23 cellular contexts compared by ENCODE assay signal in the genomic region with DNA sequence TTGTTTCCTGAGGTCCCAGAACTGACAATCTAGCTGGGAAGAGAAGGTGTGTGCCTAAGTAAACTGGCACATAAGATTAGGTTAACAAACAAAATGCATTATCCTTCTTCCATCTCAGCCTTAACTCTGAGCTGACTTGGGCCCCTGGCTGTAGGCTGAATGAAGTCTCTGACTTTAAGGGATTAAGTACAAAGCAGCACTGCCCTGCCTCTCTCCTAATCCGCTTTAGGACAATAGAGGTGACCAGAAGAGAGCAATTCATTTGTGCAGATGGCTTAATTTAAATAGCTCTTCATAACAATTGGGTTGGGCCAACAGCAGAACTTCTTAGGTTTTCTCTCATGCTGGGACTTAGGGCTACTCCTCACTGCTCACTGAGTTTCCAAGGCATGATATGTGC.
A peak's percentile ranks its signal among the peaks of the same experiment; 100 is the strongest.
DNase-seq lines count a peak whose midpoint lies in the region; ATAC-seq and TF ChIP-seq lines count a peak whose summit lies in the region.
"Had no signal": no experiment of that assay in that cellular context is flagged by ENCODE, and none has a peak within 500 bp of the region (broad histone marks: within the 10 kb centered on the region; RNA-seq: fewer than 3 reads in every experiment).

No MANE protein-coding gene starts in this region.

- H3K9me3 ChIP-seq in HUES48 (ENCODE audit: control insufficient read depth, insufficient read depth, low read length) (0 out of 2 replicates have a peak, but pooled peaks cover 4% of the 10 kb centered on the region), iPS-15b (ENCODE audit: control insufficient read depth, insufficient read depth, low read length) (no peaks in the 10 kb centered on the region)
- H3K9me3 ChIP-seq: MG63 had no signal

- H3K4me1 Mint-ChIP-seq in WTC11 (peaks cover 41% of the 10 kb centered on the region), MCF 10A (ENCODE audit: insufficient read depth, unreplicated experiment) (no peaks in the 10 kb centered on the region)
- H3K4me1 Mint-ChIP-seq: CD8-positive, alpha-beta memory T cell had no signal

- peak overlapping the region; percentile 87 for H3K27ac ChIP-seq in HUES48 (ENCODE audit: low read depth, low read length)
- H3K27ac ChIP-seq: SK-N-MC had no signal

- peak overlapping the region; percentile 20; the same call in 1 of the 2 replicates for H3K27ac Mint-ChIP-seq in WTC11
- no peak overlapping the region for H3K27ac Mint-ChIP-seq in MCF 10A (ENCODE audit: low read depth, unreplicated experiment)
- H3K27ac Mint-ChIP-seq: CD8-positive, alpha-beta memory T cell; HFFc6 had no signal

- DNase-seq in WTC11 (ENCODE audit: low spot score), result no peak
- peak; percentile 6 for DNase-seq in retina
- no peak for DNase-seq in NCI-H2107 treated with DMSO at 0.1 percent for 48 hours (lab: John Stamatoyannopoulos, UW; ENCODE audit: unreplicated experiment)
- DNase-seq in MCF 10A (ENCODE audit: unreplicated experiment), result no peak
- no peak for DNase-seq in midbrain (lab: John Stamatoyannopoulos, UW)
- DNase-seq: ACHN; C1 segment of cervical spinal cord; CD8-positive, alpha-beta memory T cell; DMS79; GOT3; HFFc6; IMR-90; MG63; NCI-H1092; NCI-H146; NCI-H2029 treated with DMSO at 0.1 percent for 48 hours; NCI-H2171 treated with DMSO at 0.1 percent for 48 hours; NCI-H446; SHP77 had no signal

- peaks cover 29% of the 10 kb centered on the region for H3K36me3 Mint-ChIP-seq in WTC11
- no peaks in the 10 kb centered on the region for H3K36me3 Mint-ChIP-seq in MCF 10A (ENCODE audit: insufficient read depth, unreplicated experiment)
- H3K36me3 Mint-ChIP-seq: CD8-positive, alpha-beta memory T cell had no signal

- H3K4me3 ChIP-seq in HUES48 (ENCODE audit: low read depth, low read length) (peak overlapping the region; percentile 36), iPS-15b (ENCODE audit: low read depth, low read length) (peak overlapping the region; percentile 4)
- H3K4me3 ChIP-seq: MG63, SK-N-MC had no signal

- H3K27me3 Mint-ChIP-seq in WTC11 (ENCODE audit: low read depth) (peaks cover 3% of the 10 kb centered on the region), MCF 10A (ENCODE audit: insufficient read depth, unreplicated experiment) (peaks cover 30% of the 10 kb centered on the region)

- no peaks in the 10 kb centered on the region for H3K36me3 ChIP-seq in HUES48 (ENCODE audit: control insufficient read depth, insufficient read depth, low read length)
- H3K36me3 ChIP-seq in iPS-15b (ENCODE audit: control insufficient read depth, insufficient read depth, low read length), result no peaks in the 10 kb centered on the region
- H3K36me3 ChIP-seq: MG63 had no signal

- CTCF ChIA-PET in WTC11 (lab: Charles Lee), result interaction anchor here (0.9 to 1.2 kb wide), 3 partner anchors 30 to 476 kb away, joined by 3 read pairs; no protein-coding TSS in a partner anchor
- CTCF ChIA-PET in MCF 10A (lab: Yijun Ruan, JAX), result interaction anchor here (0.7 kb wide), 1 partner anchor 12 kb away, joined by 3 read pairs; no protein-coding TSS in a partner anchor

- H3K9ac ChIP-seq in HUES48 (ENCODE audit: low read depth, low read length) (no peak overlapping the region; the same call in 1 of the 2 replicates), iPS-15b (ENCODE audit: low read depth, low read length) (no peak overlapping the region)

- POLR2A ChIA-PET in WTC11 (lab: Charles Lee), result no interaction called here
- POLR2A ChIA-PET in MCF 10A (lab: Yijun Ruan, JAX), result interaction anchor here (0.7 kb wide), 1 partner anchor 88 kb away, joined by 3 read pairs; no protein-coding TSS in a partner anchor

- intact Hi-C loops in MCF 10A (cut with micrococcal nuclease), result no loop called here

- H3K4me1 ChIP-seq in HUES48 (ENCODE audit: control insufficient read depth, insufficient read depth, low read length) (peaks cover 24% of the 10 kb centered on the region), iPS-15b (ENCODE audit: control insufficient read depth, insufficient read depth, low read length) (peaks cover 13% of the 10 kb centered on the region)

- H3K27me3 ChIP-seq in HUES48 (ENCODE audit: control insufficient read depth, insufficient read depth, low read length) (no peaks in the 10 kb centered on the region), iPS-15b (ENCODE audit: control insufficient read depth, insufficient read depth, low read length) (no peaks in the 10 kb centered on the region)
- H3K27me3 ChIP-seq: MG63 had no signal

- no TSS peak for BruUV-seq in MCF 10A (replicated peaks; lab: Mats Ljungman, UMichigan)

- H3K4me3 Mint-ChIP-seq in WTC11 (peak overlapping the region; percentile 5; the same call in 1 of the 2 replicates), MCF 10A (ENCODE audit: unreplicated experiment) (no peak overlapping the region)
- H3K4me3 Mint-ChIP-seq: CD8-positive, alpha-beta memory T cell; HFFc6 had no signal

- TF ChIP-seq CTCF in WTC11 (IDR thresholded peaks at IDR 0.05) (no peak), MCF 10A (IDR thresholded peaks at IDR 0.05; ENCODE audit: unreplicated experiment) (no peak)

- H3K9me3 Mint-ChIP-seq in WTC11 (peaks cover 38% of the 10 kb centered on the region), MCF 10A (ENCODE audit: unreplicated experiment) (no peaks in the 10 kb centered on the region)

- ATAC-seq in WTC11, result peak; percentile 100
- ATAC-seq in GM18517 (IDR thresholded peaks at IDR 0.05; ENCODE audit: unreplicated experiment), result no peak

TF ChIP-seq in WTC11, 78 proteins besides CTCF, POLR2A, EP300 and RAD21:
- TF ChIP-seq MLX (CRISPR knock-in tag; IDR thresholded peaks at IDR 0.05) (no peak), JAZF1 (CRISPR knock-in tag; IDR thresholded peaks at IDR 0.05) (no peak), PRRX2 (CRISPR knock-in tag; IDR thresholded peaks at IDR 0.05) (no peak), ETV6 (CRISPR knock-in tag; IDR thresholded peaks at IDR 0.05) (peak; percentile 56; the same call in 1 of the 2 replicates), HMGA2 (CRISPR knock-in tag; IDR thresholded peaks at IDR 0.05) (no peak), E2F5 (CRISPR knock-in tag; IDR thresholded peaks at IDR 0.05) (no peak)
- TF ChIP-seq, protein P1, sequence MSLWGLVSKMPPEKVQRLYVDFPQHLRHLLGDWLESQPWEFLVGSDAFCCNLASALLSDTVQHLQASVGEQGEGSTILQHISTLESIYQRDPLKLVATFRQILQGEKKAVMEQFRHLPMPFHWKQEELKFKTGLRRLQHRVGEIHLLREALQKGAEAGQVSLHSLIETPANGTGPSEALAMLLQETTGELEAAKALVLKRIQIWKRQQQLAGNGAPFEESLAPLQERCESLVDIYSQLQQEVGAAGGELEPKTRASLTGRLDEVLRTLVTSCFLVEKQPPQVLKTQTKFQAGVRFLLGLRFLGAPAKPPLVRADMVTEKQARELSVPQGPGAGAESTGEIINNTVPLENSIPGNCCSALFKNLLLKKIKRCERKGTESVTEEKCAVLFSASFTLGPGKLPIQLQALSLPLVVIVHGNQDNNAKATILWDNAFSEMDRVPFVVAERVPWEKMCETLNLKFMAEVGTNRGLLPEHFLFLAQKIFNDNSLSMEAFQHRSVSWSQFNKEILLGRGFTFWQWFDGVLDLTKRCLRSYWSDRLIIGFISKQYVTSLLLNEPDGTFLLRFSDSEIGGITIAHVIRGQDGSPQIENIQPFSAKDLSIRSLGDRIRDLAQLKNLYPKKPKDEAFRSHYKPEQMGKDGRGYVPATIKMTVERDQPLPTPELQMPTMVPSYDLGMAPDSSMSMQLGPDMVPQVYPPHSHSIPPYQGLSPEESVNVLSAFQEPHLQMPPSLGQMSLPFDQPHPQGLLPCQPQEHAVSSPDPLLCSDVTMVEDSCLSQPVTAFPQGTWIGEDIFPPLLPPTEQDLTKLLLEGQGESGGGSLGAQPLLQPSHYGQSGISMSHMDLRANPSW (CRISPR knock-in tag; conservative IDR thresholded peaks at IDR 0.05; ENCODE audit: low read depth), result no peak
- TF ChIP-seq, protein P2, sequence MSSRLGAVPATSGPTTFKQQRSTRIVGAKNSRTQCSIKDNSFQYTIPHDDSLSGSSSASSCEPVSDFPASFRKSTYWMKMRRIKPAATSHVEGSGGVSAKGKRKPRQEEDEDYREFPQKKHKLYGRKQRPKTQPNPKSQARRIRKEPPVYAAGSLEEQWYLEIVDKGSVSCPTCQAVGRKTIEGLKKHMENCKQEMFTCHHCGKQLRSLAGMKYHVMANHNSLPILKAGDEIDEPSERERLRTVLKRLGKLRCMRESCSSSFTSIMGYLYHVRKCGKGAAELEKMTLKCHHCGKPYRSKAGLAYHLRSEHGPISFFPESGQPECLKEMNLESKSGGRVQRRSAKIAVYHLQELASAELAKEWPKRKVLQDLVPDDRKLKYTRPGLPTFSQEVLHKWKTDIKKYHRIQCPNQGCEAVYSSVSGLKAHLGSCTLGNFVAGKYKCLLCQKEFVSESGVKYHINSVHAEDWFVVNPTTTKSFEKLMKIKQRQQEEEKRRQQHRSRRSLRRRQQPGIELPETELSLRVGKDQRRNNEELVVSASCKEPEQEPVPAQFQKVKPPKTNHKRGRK (CRISPR knock-in tag; IDR thresholded peaks at IDR 0.05; ENCODE audit: borderline replicate concordance), result no peak
